1 cellular context compared by ENCODE assay signal in genomic region chr9:126499911-126500599, GRCh38.
TF ChIP-seq lines count a peak whose summit lies in the region.

No MANE protein-coding gene starts in this region.

TF ChIP-seq in GM12878, 131 proteins besides CTCF, POLR2A, EP300 and RAD21 (continued from another document):
- TF ChIP-seq CEBPZ (IDR thresholded peaks at IDR 0.05; ENCODE audit: low read depth, low read length) (no peak), MYB (IDR thresholded peaks at IDR 0.05; ENCODE audit: borderline replicate concordance, low read depth, low read length) (no peak), SMC3 (IDR thresholded peaks at IDR 0.05; ENCODE audit: borderline replicate concordance, low read length) (no peak), ZNF384 (IDR thresholded peaks at IDR 0.05; ENCODE audit: borderline replicate concordance, low read depth, low read length) (no peak), BCLAF1 (IDR thresholded peaks at IDR 0.05) (no peak), RB1 (IDR thresholded peaks at IDR 0.05; ENCODE audit: borderline replicate concordance) (no peak)
